ENCODE assay signal across 8 cellular contexts in genomic region chr6:24929255-24929654, GRCh38. TPM values are rescaled to one million over a fixed set of nuclear protein-coding genes. Genes with fewer than 3 reads are reported as not detected.
A peak's percentile ranks its signal among the peaks of the same experiment; 100 is the strongest.
DNase-seq lines count a peak whose midpoint lies in the region; ATAC-seq, FAIRE-seq and TF ChIP-seq lines count a peak whose summit lies in the region.

No MANE protein-coding gene starts in this region.

- RAD21 ChIA-PET in GM12878 (lab: Charles Lee; ENCODE audit: unreplicated experiment): interaction anchor here (0.6 to 10.1 kb wide), 8 partner anchors 9 to 89 kb away, joined by 3 to 123 read pairs (median 10); partner anchors contain the start of gene RIPOR2

- peak in 1 of 2 donors; percentile 17 for ATAC-seq in CD4-positive, CD25-positive, alpha-beta regulatory T cell (ENCODE audit: low read depth in 2 of 2)
- peak; percentile 35 for ATAC-seq in GM19328 (IDR thresholded peaks at IDR 0.05; ENCODE audit: unreplicated experiment)
- ATAC-seq in HG03565 (IDR thresholded peaks at IDR 0.05; ENCODE audit: unreplicated experiment): peak; percentile 31
- ATAC-seq in GM12878: peak; percentile 60
- no peak for ATAC-seq in HG02981 (IDR thresholded peaks at IDR 0.05; ENCODE audit: unreplicated experiment)

- TF ChIP-seq RAD21 in GM12878 (IDR thresholded peaks at IDR 0.05; ENCODE audit: insufficient read depth, low read depth, low read length): no peak

- H4K20me1 ChIP-seq in GM12878 (ENCODE audit: control insufficient read depth, insufficient read depth): no peaks in the 10 kb centered on the region

- H3K9me3 ChIP-seq in CD4-positive, CD25-positive, alpha-beta regulatory T cell (ENCODE audit: control insufficient read depth in 2 of 2, low read length in 2 of 2): no peaks in the 10 kb centered on the region
- H3K9me3 ChIP-seq in GM12878 (replicated peaks; ENCODE audit: control insufficient read depth, insufficient read depth, low read length): no peaks in the 10 kb centered on the region; the same call in 2 of the 3 replicates

- peak; percentile 61 for FAIRE-seq in GM12878 (lab: Jason Lieb, UNC)

- H3K27ac ChIP-seq in CD4-positive, CD25-positive, alpha-beta regulatory T cell (ENCODE audit: insufficient read depth, low read length, poor library complexity, severe bottlenecking): peak overlapping the region; percentile 85
- H3K27ac ChIP-seq in GM12878 (ENCODE audit: control insufficient read depth, insufficient read depth): peak overlapping the region; percentile 35; the same call in 1 of the 2 replicates

- no peak for TF ChIP-seq POLR2A in GM12878 (IDR thresholded peaks at IDR 0.05; ENCODE audit: low read depth, low read length)

- H3K79me2 ChIP-seq in GM12878 (ENCODE audit: control insufficient read depth, insufficient read depth, low read length): peaks cover 66% of the 10 kb centered on the region

- H3K36me3 ChIP-seq in CD4-positive, CD25-positive, alpha-beta regulatory T cell (ENCODE audit: control insufficient read depth, insufficient read depth, low read length): peaks cover 50% of the 10 kb centered on the region
- no peaks in the 10 kb centered on the region for H3K36me3 ChIP-seq in GM12878 (ENCODE audit: control insufficient read depth in 2 of 2, insufficient read depth in 2 of 2, low read length in 1 of 2)

- no peak for TF ChIP-seq CTCF in GM12878 (IDR thresholded peaks at IDR 0.05 in 2 of 3, conservative IDR thresholded peaks at IDR 0.05 in 1 of 3; ENCODE audit: control insufficient read depth in 2 of 3, extremely low read depth in 1 of 3, insufficient read depth in 1 of 3, low read depth in 3 of 3, low read length in 3 of 3)

- H3K4me3 Mint-ChIP-seq in CD4-positive, CD25-positive, alpha-beta regulatory T cell: peak overlapping the region; percentile 97 to 100 (median 100)

- peak in 1 of 3 donors; percentile 65 for DNase-seq in CD4-positive, CD25-positive, alpha-beta regulatory T cell
- DNase-seq in GM12878 (ENCODE audit: low read depth, low spot score): no peak
- no peak for DNase-seq in NCI-H2029 (lab: John Stamatoyannopoulos, UW)
- DNase-seq in cerebellum (ENCODE audit: low spot score): no peak
- no peak for DNase-seq in DMS153 treated with DMSO at 0.1 percent for 48 hours (lab: John Stamatoyannopoulos, UW; ENCODE audit: unreplicated experiment)

- peak overlapping the region; percentile 99 for H3K4me3 ChIP-seq in CD4-positive, CD25-positive, alpha-beta regulatory T cell (ENCODE audit: low read depth, low read length)
- peak overlapping the region; percentile 58 for H3K4me3 ChIP-seq in GM12878

- intact Hi-C loops in GM12878 (cut with micrococcal nuclease; ENCODE audit: unreplicated experiment): no loop called here

- no TSS peak for BruUV-seq in GM12878 (replicated peaks; lab: Mats Ljungman, UMichigan)

- SMC1A ChIA-PET in GM12878 (lab: Charles Lee; ENCODE audit: uncharacterized antibody, unreplicated experiment): interaction anchor here (0.6 to 14.8 kb wide), 14 partner anchors 9 to 139 kb away, joined by 3 to 201 read pairs (median 6); no protein-coding TSS in a partner anchor

- H3K36me3 Mint-ChIP-seq in CD4-positive, CD25-positive, alpha-beta regulatory T cell: peaks cover 77% of the 10 kb centered on the region

- H2AFZ ChIP-seq in GM12878 (ENCODE audit: control insufficient read depth, low read depth, low read length): no peak overlapping the region; the same call in 1 of the 2 replicates

- WGBS in GM12878 (ENCODE audit: insufficient coverage, insufficient replicate concordance, low lambda C conversion rate, missing lambda C conversion rate): 0% methylated on average over 1 of the region's 1 CpG

- in situ Hi-C loops in GM12878 (cut with MboI): no loop called here

- no peak overlapping the region; the same call in 1 of the 2 replicates for H3K9ac ChIP-seq in GM12878 (ENCODE audit: control insufficient read depth, insufficient read depth, low read length)

- peak; percentile 71 to 82; a peak in 2 of 4 replicates for TF ChIP-seq EP300 in GM12878 (IDR thresholded peaks at IDR 0.05; ENCODE audit: borderline replicate concordance in 1 of 2, control insufficient read depth in 1 of 2, low read depth in 2 of 2, low read length in 2 of 2)

- CTCF ChIA-PET in GM12878 (lab: Yijun Ruan, JAX): interaction anchor here (1.0 to 13.0 kb wide), 12 partner anchors 8 to 141 kb away, joined by 3 to 376 read pairs (median 6); no protein-coding TSS in a partner anchor

- H3K4me2 ChIP-seq in GM12878 (ENCODE audit: control insufficient read depth, insufficient read depth): peak overlapping the region; percentile 83

- no peaks in the 10 kb centered on the region for H3K27me3 ChIP-seq in CD4-positive, CD25-positive, alpha-beta regulatory T cell (ENCODE audit: control insufficient read depth, insufficient read depth, low read length)
- H3K27me3 ChIP-seq in GM12878 (replicated peaks in 1 of 2; ENCODE audit: control insufficient read depth in 2 of 2, insufficient read depth in 2 of 2, low read length in 1 of 2): no peaks in the 10 kb centered on the region

- H3K27ac Mint-ChIP-seq in CD4-positive, CD25-positive, alpha-beta regulatory T cell: peak overlapping the region; percentile 95 to 98 (median 96)

- H3K4me1 ChIP-seq in CD4-positive, CD25-positive, alpha-beta regulatory T cell (ENCODE audit: control insufficient read depth, insufficient read depth, low read length, poor library complexity, severe bottlenecking): peaks cover 75% of the 10 kb centered on the region
- H3K4me1 ChIP-seq in GM12878 (ENCODE audit: control insufficient read depth, insufficient read depth, low read length): peaks cover 55% of the 10 kb centered on the region

- POLR2A ChIA-PET in GM12878 (lab: Charles Lee): interaction anchor here (0.5 to 1.4 kb wide), 3 partner anchors 9 to 417 kb away, joined by 3 to 5 read pairs (median 3); no protein-coding TSS in a partner anchor

- no peaks in the 10 kb centered on the region for H3K27me3 Mint-ChIP-seq in CD4-positive, CD25-positive, alpha-beta regulatory T cell

- peaks cover 0 to 6% (median 0%) of the 10 kb centered on the region in 7 donors for H3K9me3 Mint-ChIP-seq in CD4-positive, CD25-positive, alpha-beta regulatory T cell

- peaks cover 32 to 68% (median 57%) of the 10 kb centered on the region in 4 donors for H3K4me1 Mint-ChIP-seq in CD4-positive, CD25-positive, alpha-beta regulatory T cell

TF ChIP-seq in GM12878, 131 proteins besides CTCF, POLR2A, EP300 and RAD21 (continues in another document):
- TF ChIP-seq BCLAF1 (IDR thresholded peaks at IDR 0.05): no peak
- TF ChIP-seq EED (IDR thresholded peaks at IDR 0.05; ENCODE audit: low read depth): peak; percentile 78
- 0 out of 2 replicates have a peak, but pooled peaks have one; percentile 14 for TF ChIP-seq RAD51 (IDR thresholded peaks at IDR 0.05)
- TF ChIP-seq ZNF622 (IDR thresholded peaks at IDR 0.05): no peak
- peak; percentile 62; the same call in 1 of the 2 replicates for TF ChIP-seq DPF2 (IDR thresholded peaks at IDR 0.05)
- TF ChIP-seq BCL3 (IDR thresholded peaks at IDR 0.05; ENCODE audit: borderline replicate concordance, insufficient read depth, low read depth, low read length, poor library complexity, severe bottlenecking): no peak

RNA-seq across cellular contexts. Expression of gene RIPOR2, which starts 6.5 kb away (rescaled TPM):
- total RNA-seq in CD4-positive, CD25-positive, alpha-beta regulatory T cell: 364 TPM
- 100 to 1,000 TPM; 320 to 435 (median 407) TPM for polyA plus RNA-seq in CD4-positive, CD25-positive, alpha-beta regulatory T cell
- total RNA-seq in GM12878 (2013; cell fraction: nucleolus; rRNA removed): 176 and 194 TPM in 2 replicates
- 38.6 and 38.9 TPM in 2 replicates for total RNA-seq in GM12878 (2014; rRNA removed)
- total RNA-seq in GM12878 (2014; rRNA removed; fragmentation: Illumina TruSeq; extraction: Trizol): 38.7 and 40.5 TPM in 2 replicates
- 37.9 and 41.1 TPM in 2 replicates for total RNA-seq in GM12878 (2021)
- 19.2 TPM for polyA plus RNA-seq in GM12878 (2011; ENCODE audit: low read depth)
- polyA plus RNA-seq in GM12878 (2011; rRNA removed): 47.4 and 48.2 TPM in 2 replicates
- 31.8 and 32.2 TPM in 2 replicates for polyA plus RNA-seq in GM12878 (2011; cell fraction: cytosol; rRNA removed)
- polyA plus RNA-seq in GM12878 (2011; cell fraction: nucleus; rRNA removed): 24.3 and 24.9 TPM in 2 replicates
- 21.1 and 21.5 TPM in 2 replicates for polyA plus RNA-seq in GM12878 (2012)
- polyA plus RNA-seq in GM12878 (2014; fragmentation: Illumina TruSeq; extraction: Trizol): 44.9 and 49.9 TPM in 2 replicates
- polyA plus RNA-seq in GM12878 (2014; fragmentation: Nextera tagmentation; extraction: Ambion mirVana): 10 to 100 TPM; 22.2 to 23.6 TPM
- polyA plus RNA-seq in GM12878 (2014; rRNA removed): 28.9 and 30.8 TPM in 2 replicates
- polyA plus RNA-seq in GM12878 (2016; fragmentation: Nextera tagmentation; extraction: Ambion mirVana): 10 to 100 TPM; 25.9 TPM
- 66.1 and 82.5 TPM in 2 replicates for polyA minus RNA-seq in GM12878 (2011; rRNA and poly(A)+ RNA removed)
- 17.1 and 17.3 TPM in 2 replicates for polyA minus RNA-seq in GM12878 (2011; cell fraction: cytosol; rRNA and poly(A)+ RNA removed)
- polyA minus RNA-seq in GM12878 (2011; cell fraction: nucleus; rRNA and poly(A)+ RNA removed): 31.1 and 44.0 TPM in 2 replicates
- 34.9 TPM for total RNA-seq in cerebellum
